In genomic region chr19:12484371-12485322, GRCh38 we compare ENCODE assay signal across 9 cellular contexts. TPM values are rescaled to one million over a fixed set of nuclear protein-coding genes. Genes with fewer than 3 reads are reported as not detected.
DNase-seq lines count a peak whose midpoint lies in the region; ATAC-seq and TF ChIP-seq lines count a peak whose summit lies in the region.
"Had no signal": no experiment of that assay in that cellular context is flagged by ENCODE, and none has a peak within 500 bp of the region (broad histone marks: within the 10 kb centered on the region; RNA-seq: fewer than 3 reads in every experiment).

TSS of gene ZNF709 (minus strand) at chr19:12484816. CDS start at chr19:12484657, 159 bp downstream.

- TF ChIP-seq CTCF in AG04450 (IDR thresholded peaks at IDR 0.05; ENCODE audit: low read depth, low read length), result no peak

- peak within 1 kb of the TSS; percentile 99 for H3K4me3 ChIP-seq in AG04450 (ENCODE audit: low read depth, low read length)

- H3K27ac Mint-ChIP-seq in activated CD4-positive, alpha-beta T cell treated with anti-CD3 and anti-CD28 coated beads, Interleukin-2, amount 10 ng/mL, durations not matched to agents 7 days and 5 days, result peak within 1 kb of the TSS; percentile 87

- peaks cover 29% of the 10 kb centered on the region for H3K4me1 Mint-ChIP-seq in activated CD4-positive, alpha-beta T cell treated with anti-CD3 and anti-CD28 coated beads, Interleukin-2, amount 10 ng/mL, durations not matched to agents 7 days and 5 days

- POLR2A ChIA-PET in AG04450 (lab: Yijun Ruan, JAX), result interaction anchor here (0.5 to 1.4 kb wide), 3 partner anchors 8 to 126 kb away, joined by 3 to 5 read pairs (median 3); partner anchors contain the start of genes ZNF490, ZNF791 and ZNF799
- POLR2A ChIA-PET in activated CD4-positive, alpha-beta T cell treated with anti-CD3 and anti-CD28 coated beads, Interleukin-2, amount 10 ng/mL, durations not matched to agents 7 days and 5 days (lab: Charles Lee), result no interaction called here

- H3K36me3 Mint-ChIP-seq in activated CD4-positive, alpha-beta T cell treated with anti-CD3 and anti-CD28 coated beads, Interleukin-2, amount 10 ng/mL, durations not matched to agents 7 days and 5 days (ENCODE audit: low read depth), result peaks cover 4% of the 10 kb centered on the region

- H3K9me3 Mint-ChIP-seq in activated CD4-positive, alpha-beta T cell treated with anti-CD3 and anti-CD28 coated beads, Interleukin-2, amount 10 ng/mL, durations not matched to agents 7 days and 5 days, result peaks cover 9% of the 10 kb centered on the region

- H3K27me3 ChIP-seq in AG04450 (ENCODE audit: control insufficient read depth, insufficient read depth, low read length), result no peaks in the 10 kb centered on the region

- H3K9me3 ChIP-seq in AG04450 (ENCODE audit: control insufficient read depth, insufficient read depth, low read length), result peaks cover 9% of the 10 kb centered on the region; the same call in 1 of the 2 replicates

- H3K27me3 Mint-ChIP-seq in activated CD4-positive, alpha-beta T cell treated with anti-CD3 and anti-CD28 coated beads, Interleukin-2, amount 10 ng/mL, durations not matched to agents 7 days and 5 days, result no peaks in the 10 kb centered on the region

- ATAC-seq in GM18870 (IDR thresholded peaks at IDR 0.05; ENCODE audit: unreplicated experiment) (peak; percentile 68), HG03139 (IDR thresholded peaks at IDR 0.05; ENCODE audit: unreplicated experiment) (peak; percentile 84)

- CTCF ChIA-PET in AG04450 (lab: Charles Lee), result interaction anchor here (0.6 kb wide), 1 partner anchor 448 kb away, joined by 3 read pairs; no protein-coding TSS in a partner anchor
- CTCF ChIA-PET in activated CD4-positive, alpha-beta T cell treated with anti-CD3 and anti-CD28 coated beads, Interleukin-2, amount 10 ng/mL, durations not matched to agents 7 days and 5 days (lab: Charles Lee), result interaction anchor here (0.9 to 1.0 kb wide), 2 partner anchors 11 to 13 kb away, joined by 3 read pairs; no protein-coding TSS in a partner anchor

- DNase-seq in AG04450 (ENCODE audit: low read depth, low spot score), result peak; percentile 45
- peak; percentile 56 to 87 for DNase-seq in NCI-H446 (lab: John Stamatoyannopoulos, UW)
- DNase-seq in activated CD4-positive, alpha-beta T cell treated with anti-CD3 and anti-CD28 coated beads, Interleukin-2, amount 10 ng/mL, durations not matched to agents 7 days and 5 days, result peak; percentile 88
- peak; percentile 37 for DNase-seq in cortex of kidney (lab: John Stamatoyannopoulos, UW)
- peak; percentile 98 for DNase-seq in left kidney (ENCODE audit: low read depth, low spot score)
- peak; percentile 84 to 88 for DNase-seq in stimulated activated CD4-positive, alpha-beta T cell treated with anti-CD3 and anti-CD28 coated beads, Interleukin-1b, Interleukin-23, amount 100 ng/mL, for 4 hours (ENCODE audit: low read depth in 2 of 2)

- peak within 1 kb of the TSS; percentile 89 for H3K4me3 Mint-ChIP-seq in activated CD4-positive, alpha-beta T cell treated with anti-CD3 and anti-CD28 coated beads, Interleukin-2, amount 10 ng/mL, durations not matched to agents 7 days and 5 days

- H3K27ac ChIP-seq in AG04450 (ENCODE audit: low read depth, low read length), result peak within 1 kb of the TSS; percentile 39
- H3K27ac ChIP-seq: HL-60 had no signal

RNA-seq across cellular contexts. Expression of gene ZNF709, which starts in this region (rescaled TPM):
- polyA plus RNA-seq in AG04450 (2011; rRNA removed), result 1.4 and 1.7 TPM in 2 replicates
- polyA minus RNA-seq in AG04450 (2011; rRNA and poly(A)+ RNA removed), result 2.5 and 4.7 TPM in 2 replicates
- total RNA-seq in activated CD4-positive, alpha-beta T cell treated with anti-CD3 and anti-CD28 coated beads, Interleukin-2, amount 10 ng/mL, durations not matched to agents 7 days and 5 days, result 1 to 10 TPM; 2.2 to 2.4 TPM

Comparison
In these comparisons a context has a peak if more than half of its experiments do, and no peak if none do; other contexts are left out.
1. Peak in every context shown above with its lines: DNase-seq, ATAC-seq, H3K4me3 ChIP-seq and H3K27ac ChIP-seq.
2. DNase-seq: peak in every context shown above with its lines; median percentile 98 in left kidney; 88 in activated CD4-positive, alpha-beta T cell treated with anti-CD3 and anti-CD28 coated beads, Interleukin-2, amount 10 ng/mL, durations not matched to agents 7 days and 5 days; 86 in stimulated activated CD4-positive, alpha-beta T cell treated with anti-CD3 and anti-CD28 coated beads, Interleukin-1b, Interleukin-23, amount 100 ng/mL, for 4 hours; 72 in NCI-H446; 45 in AG04450; 37 in cortex of kidney.